8 cellular contexts compared by ENCODE assay signal in genomic region chr10:70880077-70880534, GRCh38. TPM values are rescaled to one million over a fixed set of nuclear protein-coding genes. Genes with fewer than 3 reads are reported as not detected.
DNase-seq lines count a peak whose midpoint lies in the region; ATAC-seq and TF ChIP-seq lines count a peak whose summit lies in the region.

No MANE protein-coding gene starts in this region.

- TF ChIP-seq CTCF in GM06990 (IDR thresholded peaks at IDR 0.05; ENCODE audit: insufficient read depth, low read length, poor library complexity, severe bottlenecking) = peak; percentile 85

- H4K8ac ChIP-seq in mesenchymal stem cell (ENCODE audit: low read length) = no peak overlapping the region

- H2BK15ac ChIP-seq in mesenchymal stem cell (ENCODE audit: low read depth, poor library complexity, severe bottlenecking) = no peak overlapping the region

- H3K36me3 ChIP-seq in GM06990 (ENCODE audit: control insufficient read depth, insufficient read depth, low read length) (peaks cover 3% of the 10 kb centered on the region; the same call in 1 of the 2 replicates), mesenchymal stem cell (ENCODE audit: control insufficient read depth in 1 of 2, insufficient read depth in 2 of 2, low read depth in 1 of 2, low read length in 2 of 2) (peaks cover 42 to 73% of the 10 kb centered on the region in 2 experiments)

- no peak overlapping the region for H3K14ac ChIP-seq in mesenchymal stem cell (ENCODE audit: low read length in 2 of 2)

- peaks cover 34% of the 10 kb centered on the region for H3K36me3 Mint-ChIP-seq in activated CD4-positive, alpha-beta memory T cell treated with anti-CD3 and anti-CD28 coated beads for 36 hours

- no peaks in the 10 kb centered on the region for H3K79me1 ChIP-seq in mesenchymal stem cell (replicated peaks; ENCODE audit: low read length, poor library complexity, severe bottlenecking)

- no peak overlapping the region for H3K4me3 Mint-ChIP-seq in activated CD4-positive, alpha-beta memory T cell treated with anti-CD3 and anti-CD28 coated beads for 36 hours

- H3K9me3 Mint-ChIP-seq in activated CD4-positive, alpha-beta memory T cell treated with anti-CD3 and anti-CD28 coated beads for 36 hours = no peaks in the 10 kb centered on the region

- no peaks in the 10 kb centered on the region for H3K4me1 ChIP-seq in mesenchymal stem cell (ENCODE audit: control insufficient read depth, insufficient read depth, low read depth, low read length)

- no peak overlapping the region for H2BK120ac ChIP-seq in mesenchymal stem cell (ENCODE audit: low read depth, low read length)

- H3K4me3 ChIP-seq in GM06990 (replicated peaks; ENCODE audit: low read depth, low read length) (no peak overlapping the region), mesenchymal stem cell (ENCODE audit: insufficient read depth in 1 of 2, low read depth in 1 of 2, low read length in 2 of 2) (no peak overlapping the region)

- H4K91ac ChIP-seq in mesenchymal stem cell (ENCODE audit: low read length) = no peak overlapping the region

- H3K4me1 Mint-ChIP-seq in activated CD4-positive, alpha-beta memory T cell treated with anti-CD3 and anti-CD28 coated beads for 36 hours (ENCODE audit: low read depth) = peaks cover 9% of the 10 kb centered on the region

- POLR2A ChIA-PET in activated CD4-positive, alpha-beta memory T cell treated with anti-CD3 and anti-CD28 coated beads for 36 hours (lab: Charles Lee) = no interaction called here

- CTCF ChIA-PET in activated CD4-positive, alpha-beta memory T cell treated with anti-CD3 and anti-CD28 coated beads for 36 hours (lab: Charles Lee) = interaction anchor here (0.6 to 3.7 kb wide), 12 partner anchors 9 to 331 kb away, joined by 3 to 21 read pairs (median 4); partner anchors contain the start of gene SGPL1

- WGBS in mesenchymal stem cell = 17% methylated on average over 4 of the region's 4 CpGs

- H3K27me3 Mint-ChIP-seq in activated CD4-positive, alpha-beta memory T cell treated with anti-CD3 and anti-CD28 coated beads for 36 hours = no peaks in the 10 kb centered on the region

- H3K9ac ChIP-seq in mesenchymal stem cell (ENCODE audit: low read length) = no peak overlapping the region

- H3K18ac ChIP-seq in mesenchymal stem cell (ENCODE audit: low read depth in 1 of 2, low read length in 2 of 2) = no peak overlapping the region

- no peak overlapping the region for H3K4me2 ChIP-seq in mesenchymal stem cell (ENCODE audit: low read length, poor library complexity, severe bottlenecking)

- H2AFZ ChIP-seq in mesenchymal stem cell (ENCODE audit: low read depth, low read length) = no peak overlapping the region

- H2BK5ac ChIP-seq in mesenchymal stem cell (ENCODE audit: low read depth, low read length, poor library complexity, severe bottlenecking) = no peak overlapping the region

- H3K9me3 ChIP-seq in mesenchymal stem cell (ENCODE audit: control insufficient read depth, low read length) = no peaks in the 10 kb centered on the region

- DNase-seq in GM06990 (ENCODE audit: extremely low read depth, insufficient read length) (peak; percentile 28), NCI-H748 treated with DMSO at 0.1 percent for 48 hours (lab: John Stamatoyannopoulos, UW) (peak; percentile 51), ecto neural progenitor cell (ENCODE audit: low spot score) (peak; percentile 72), mesenchymal stem cell (peak; percentile 81)
- DNase-seq in activated CD4-positive, alpha-beta memory T cell treated with anti-CD3 and anti-CD28 coated beads for 36 hours = peak; percentile 85
- peak; percentile 42 to 62 for DNase-seq in stimulated activated CD8-positive, alpha-beta memory T cell treated with anti-CD3 and anti-CD28 coated beads, Interleukin-15, amount 100 ng/mL, for 48 hours (ENCODE audit: low read depth in 2 of 2)

- ATAC-seq in HG03378 (IDR thresholded peaks at IDR 0.05; ENCODE audit: unreplicated experiment) (peak; percentile 64), HG03196 (IDR thresholded peaks at IDR 0.05; ENCODE audit: unreplicated experiment) (no peak)

- H3K27me3 ChIP-seq in GM06990 (replicated peaks; ENCODE audit: control insufficient read depth, insufficient read depth, low read length) = no peaks in the 10 kb centered on the region
- no peaks in the 10 kb centered on the region for H3K27me3 ChIP-seq in mesenchymal stem cell (ENCODE audit: control insufficient read depth in 1 of 2, insufficient read depth in 1 of 2, low read length in 2 of 2)

- H3K23ac ChIP-seq in mesenchymal stem cell (ENCODE audit: low read length in 2 of 2) = no peak overlapping the region

- H3K4ac ChIP-seq in mesenchymal stem cell (ENCODE audit: low read depth in 1 of 2, low read length in 2 of 2) = no peak overlapping the region

- H3K27ac Mint-ChIP-seq in activated CD4-positive, alpha-beta memory T cell treated with anti-CD3 and anti-CD28 coated beads for 36 hours = peak overlapping the region; percentile 67

- intact Hi-C loops in activated CD4-positive, alpha-beta memory T cell treated with anti-CD3 and anti-CD28 coated beads for 36 hours (cut with micrococcal nuclease) = loop anchor here (1.0 to 5.0 kb wide), 3 partner anchors 65 to 418 kb away; partner anchors contain the start of gene SGPL1

- H3K27ac ChIP-seq in mesenchymal stem cell (ENCODE audit: low read length, poor library complexity, severe bottlenecking) = no peak overlapping the region

- no peak overlapping the region for H2AK5ac ChIP-seq in mesenchymal stem cell (ENCODE audit: low read length, severe bottlenecking)

- H2BK12ac ChIP-seq in mesenchymal stem cell (ENCODE audit: low read length in 2 of 2) = no peak overlapping the region

RNA-seq across cellular contexts. Expression of gene PCBD1, which starts 8.3 kb away (rescaled TPM):
- 10 to 100 TPM; 53.4 to 56.7 TPM for total RNA-seq in activated CD4-positive, alpha-beta memory T cell treated with anti-CD3 and anti-CD28 coated beads for 36 hours
- polyA plus RNA-seq in mesenchymal stem cell (2013, experiment 1 of 2) = 86.1 TPM
- 80.5 TPM for polyA plus RNA-seq in mesenchymal stem cell (2013, experiment 2 of 2)

Comparison
In these comparisons a context has a peak if more than half of its experiments do, and no peak if none do; other contexts are left out.
1. DNase-seq: peak in every context shown above with its lines; median percentile 85 in activated CD4-positive, alpha-beta memory T cell treated with anti-CD3 and anti-CD28 coated beads for 36 hours; 81 in mesenchymal stem cell; 72 in ecto neural progenitor cell; 52 in stimulated activated CD8-positive, alpha-beta memory T cell treated with anti-CD3 and anti-CD28 coated beads, Interleukin-15, amount 100 ng/mL, for 48 hours; 51 in NCI-H748 treated with DMSO at 0.1 percent for 48 hours; 28 in GM06990.